2 cellular contexts compared by ENCODE assay signal in the genomic region with DNA sequence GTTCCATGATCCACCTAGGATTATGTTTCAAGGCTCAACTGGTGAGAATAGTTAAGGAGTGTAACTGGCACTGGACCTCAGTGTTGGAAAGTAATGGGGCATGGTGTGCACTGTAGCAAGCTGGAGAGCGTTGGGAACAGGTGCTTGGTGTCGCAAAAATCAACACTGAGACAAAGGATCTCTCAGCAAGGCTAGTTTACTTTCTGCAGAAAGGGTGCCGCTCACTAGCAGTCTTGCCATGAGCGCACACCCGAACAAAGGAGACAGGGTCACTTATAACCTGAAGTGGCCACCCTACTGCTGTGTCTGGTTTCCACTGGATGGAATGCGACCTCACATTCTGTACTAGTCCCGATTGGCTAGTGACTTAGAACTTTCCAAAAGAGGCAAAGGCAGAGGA.
TF ChIP-seq lines count a peak whose summit lies in the region.

No MANE protein-coding gene starts in this region.

TF ChIP-seq in GM23338, 12 proteins besides CTCF, POLR2A, EP300 and RAD21:
- TF ChIP-seq, protein P1, sequence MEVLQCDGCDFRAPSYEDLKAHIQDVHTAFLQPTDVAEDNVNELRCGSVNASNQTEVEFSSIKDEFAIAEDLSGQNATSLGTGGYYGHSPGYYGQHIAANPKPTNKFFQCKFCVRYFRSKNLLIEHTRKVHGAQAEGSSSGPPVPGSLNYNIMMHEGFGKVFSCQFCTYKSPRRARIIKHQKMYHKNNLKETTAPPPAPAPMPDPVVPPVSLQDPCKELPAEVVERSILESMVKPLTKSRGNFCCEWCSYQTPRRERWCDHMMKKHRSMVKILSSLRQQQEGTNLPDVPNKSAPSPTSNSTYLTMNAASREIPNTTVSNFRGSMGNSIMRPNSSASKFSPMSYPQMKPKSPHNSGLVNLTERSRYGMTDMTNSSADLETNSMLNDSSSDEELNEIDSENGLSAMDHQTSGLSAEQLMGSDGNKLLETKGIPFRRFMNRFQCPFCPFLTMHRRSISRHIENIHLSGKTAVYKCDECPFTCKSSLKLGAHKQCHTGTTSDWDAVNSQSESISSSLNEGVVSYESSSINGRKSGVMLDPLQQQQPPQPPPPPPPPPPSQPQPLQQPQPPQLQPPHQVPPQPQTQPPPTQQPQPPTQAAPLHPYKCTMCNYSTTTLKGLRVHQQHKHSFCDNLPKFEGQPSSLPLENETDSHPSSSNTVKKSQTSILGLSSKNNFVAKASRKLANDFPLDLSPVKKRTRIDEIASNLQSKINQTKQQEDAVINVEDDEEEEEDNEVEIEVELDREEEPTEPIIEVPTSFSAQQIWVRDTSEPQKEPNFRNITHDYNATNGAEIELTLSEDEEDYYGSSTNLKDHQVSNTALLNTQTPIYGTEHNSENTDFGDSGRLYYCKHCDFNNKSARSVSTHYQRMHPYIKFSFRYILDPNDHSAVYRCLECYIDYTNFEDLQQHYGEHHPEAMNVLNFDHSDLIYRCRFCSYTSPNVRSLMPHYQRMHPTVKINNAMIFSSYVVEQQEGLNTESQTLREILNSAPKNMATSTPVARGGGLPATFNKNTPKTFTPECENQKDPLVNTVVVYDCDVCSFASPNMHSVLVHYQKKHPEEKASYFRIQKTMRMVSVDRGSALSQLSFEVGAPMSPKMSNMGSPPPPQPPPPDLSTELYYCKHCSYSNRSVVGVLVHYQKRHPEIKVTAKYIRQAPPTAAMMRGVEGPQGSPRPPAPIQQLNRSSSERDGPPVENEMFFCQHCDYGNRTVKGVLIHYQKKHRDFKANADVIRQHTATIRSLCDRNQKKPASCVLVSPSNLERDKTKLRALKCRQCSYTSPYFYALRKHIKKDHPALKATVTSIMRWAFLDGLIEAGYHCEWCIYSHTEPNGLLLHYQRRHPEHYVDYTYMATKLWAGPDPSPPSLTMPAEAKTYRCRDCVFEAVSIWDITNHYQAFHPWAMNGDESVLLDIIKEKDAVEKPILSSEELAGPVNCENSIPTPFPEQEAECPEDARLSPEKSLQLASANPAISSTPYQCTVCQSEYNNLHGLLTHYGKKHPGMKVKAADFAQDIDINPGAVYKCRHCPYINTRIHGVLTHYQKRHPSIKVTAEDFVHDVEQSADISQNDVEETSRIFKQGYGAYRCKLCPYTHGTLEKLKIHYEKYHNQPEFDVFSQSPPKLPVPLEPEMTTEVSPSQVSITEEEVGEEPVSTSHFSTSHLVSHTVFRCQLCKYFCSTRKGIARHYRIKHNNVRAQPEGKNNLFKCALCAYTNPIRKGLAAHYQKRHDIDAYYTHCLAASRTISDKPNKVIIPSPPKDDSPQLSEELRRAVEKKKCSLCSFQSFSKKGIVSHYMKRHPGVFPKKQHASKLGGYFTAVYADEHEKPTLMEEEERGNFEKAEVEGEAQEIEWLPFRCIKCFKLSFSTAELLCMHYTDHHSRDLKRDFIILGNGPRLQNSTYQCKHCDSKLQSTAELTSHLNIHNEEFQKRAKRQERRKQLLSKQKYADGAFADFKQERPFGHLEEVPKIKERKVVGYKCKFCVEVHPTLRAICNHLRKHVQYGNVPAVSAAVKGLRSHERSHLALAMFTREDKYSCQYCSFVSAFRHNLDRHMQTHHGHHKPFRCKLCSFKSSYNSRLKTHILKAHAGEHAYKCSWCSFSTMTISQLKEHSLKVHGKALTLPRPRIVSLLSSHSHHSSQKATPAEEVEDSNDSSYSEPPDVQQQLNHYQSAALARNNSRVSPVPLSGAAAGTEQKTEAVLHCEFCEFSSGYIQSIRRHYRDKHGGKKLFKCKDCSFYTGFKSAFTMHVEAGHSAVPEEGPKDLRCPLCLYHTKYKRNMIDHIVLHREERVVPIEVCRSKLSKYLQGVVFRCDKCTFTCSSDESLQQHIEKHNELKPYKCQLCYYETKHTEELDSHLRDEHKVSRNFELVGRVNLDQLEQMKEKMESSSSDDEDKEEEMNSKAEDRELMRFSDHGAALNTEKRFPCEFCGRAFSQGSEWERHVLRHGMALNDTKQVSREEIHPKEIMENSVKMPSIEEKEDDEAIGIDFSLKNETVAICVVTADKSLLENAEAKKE (CRISPR knock-in tag; IDR thresholded peaks at IDR 0.05) = no peak
- TF ChIP-seq ZNF331 (CRISPR knock-in tag; IDR thresholded peaks at IDR 0.05; ENCODE audit: low read depth) (no peak), JUNB (IDR thresholded peaks at IDR 0.05; ENCODE audit: unreplicated experiment) (no peak), NANOG (IDR thresholded peaks at IDR 0.05; ENCODE audit: borderline replicate concordance) (no peak), CREB1 (CRISPR knock-in tag; IDR thresholded peaks at IDR 0.05; ENCODE audit: low read depth) (no peak), ZNF114 (CRISPR knock-in tag; IDR thresholded peaks at IDR 0.05) (no peak)
- TF ChIP-seq, protein P2, sequence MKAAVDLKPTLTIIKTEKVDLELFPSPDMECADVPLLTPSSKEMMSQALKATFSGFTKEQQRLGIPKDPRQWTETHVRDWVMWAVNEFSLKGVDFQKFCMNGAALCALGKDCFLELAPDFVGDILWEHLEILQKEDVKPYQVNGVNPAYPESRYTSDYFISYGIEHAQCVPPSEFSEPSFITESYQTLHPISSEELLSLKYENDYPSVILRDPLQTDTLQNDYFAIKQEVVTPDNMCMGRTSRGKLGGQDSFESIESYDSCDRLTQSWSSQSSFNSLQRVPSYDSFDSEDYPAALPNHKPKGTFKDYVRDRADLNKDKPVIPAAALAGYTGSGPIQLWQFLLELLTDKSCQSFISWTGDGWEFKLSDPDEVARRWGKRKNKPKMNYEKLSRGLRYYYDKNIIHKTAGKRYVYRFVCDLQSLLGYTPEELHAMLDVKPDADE (IDR thresholded peaks at IDR 0.05) = no peak
TF ChIP-seq in GM23338: peak in this region for 0.

TF ChIP-seq in H1, 55 proteins besides CTCF, POLR2A, EP300 and RAD21:
- TF ChIP-seq, protein P3, sequence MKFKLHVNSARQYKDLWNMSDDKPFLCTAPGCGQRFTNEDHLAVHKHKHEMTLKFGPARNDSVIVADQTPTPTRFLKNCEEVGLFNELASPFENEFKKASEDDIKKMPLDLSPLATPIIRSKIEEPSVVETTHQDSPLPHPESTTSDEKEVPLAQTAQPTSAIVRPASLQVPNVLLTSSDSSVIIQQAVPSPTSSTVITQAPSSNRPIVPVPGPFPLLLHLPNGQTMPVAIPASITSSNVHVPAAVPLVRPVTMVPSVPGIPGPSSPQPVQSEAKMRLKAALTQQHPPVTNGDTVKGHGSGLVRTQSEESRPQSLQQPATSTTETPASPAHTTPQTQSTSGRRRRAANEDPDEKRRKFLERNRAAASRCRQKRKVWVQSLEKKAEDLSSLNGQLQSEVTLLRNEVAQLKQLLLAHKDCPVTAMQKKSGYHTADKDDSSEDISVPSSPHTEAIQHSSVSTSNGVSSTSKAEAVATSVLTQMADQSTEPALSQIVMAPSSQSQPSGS (IDR thresholded peaks at IDR 0.05; ENCODE audit: low read length) = no peak
- TF ChIP-seq RNF2 (IDR thresholded peaks at IDR 0.05; ENCODE audit: borderline replicate concordance, low read depth, low read length, missing control alignments, poor library complexity, severe bottlenecking) (no peak), KDM5A (IDR thresholded peaks at IDR 0.05; ENCODE audit: low read length) (no peak), HDAC2 (IDR thresholded peaks at IDR 0.05; ENCODE audit: borderline replicate concordance in 1 of 2, low read depth in 2 of 2, low read length in 2 of 2) (no peak), GTF2F1 (IDR thresholded peaks at IDR 0.05; ENCODE audit: borderline replicate concordance, low read depth, low read length) (no peak), POU5F1 (IDR thresholded peaks at IDR 0.05; ENCODE audit: low read depth, low read length) (no peak), CHD1 (IDR thresholded peaks at IDR 0.05; ENCODE audit: low read depth, low read length) (no peak), BACH1 (IDR thresholded peaks at IDR 0.05; ENCODE audit: low read length) (no peak), SUZ12 (IDR thresholded peaks at IDR 0.05; ENCODE audit: low read length) (no peak)
- TF ChIP-seq, protein P4, sequence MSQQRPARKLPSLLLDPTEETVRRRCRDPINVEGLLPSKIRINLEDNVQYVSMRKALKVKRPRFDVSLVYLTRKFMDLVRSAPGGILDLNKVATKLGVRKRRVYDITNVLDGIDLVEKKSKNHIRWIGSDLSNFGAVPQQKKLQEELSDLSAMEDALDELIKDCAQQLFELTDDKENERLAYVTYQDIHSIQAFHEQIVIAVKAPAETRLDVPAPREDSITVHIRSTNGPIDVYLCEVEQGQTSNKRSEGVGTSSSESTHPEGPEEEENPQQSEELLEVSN (IDR thresholded peaks at IDR 0.05) = no peak
